ENCODE assay signal across 16 cellular contexts in the genomic region with DNA sequence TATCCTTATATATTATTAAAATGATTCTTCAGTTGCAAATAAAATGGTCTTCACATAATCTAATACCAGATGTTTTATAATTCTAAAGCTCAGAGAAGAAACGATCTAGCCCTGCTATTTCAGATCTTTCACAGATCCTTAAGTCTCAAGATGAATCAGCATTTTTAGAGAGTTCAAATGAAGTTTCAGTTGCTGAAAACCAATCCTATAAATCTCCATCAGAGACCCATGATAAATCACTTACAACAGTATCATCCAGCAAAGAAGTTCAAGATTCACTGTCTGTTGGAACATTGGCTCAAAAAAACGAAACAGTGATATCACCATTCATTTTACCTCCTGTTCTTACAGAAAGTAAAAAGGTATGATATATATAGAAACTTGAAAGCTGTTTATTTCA.
"Had no signal": no experiment of that assay in that cellular context is flagged by ENCODE, and none has a peak within 500 bp of the region (broad histone marks: within the 10 kb centered on the region; RNA-seq: fewer than 3 reads in every experiment).

No MANE protein-coding gene starts in this region.

- H3K36me3 ChIP-seq: right atrium auricular region, transverse colon, WERI-Rb-1 had no signal

- H3K27ac Mint-ChIP-seq: activated CD8-positive, alpha-beta T cell treated with anti-CD3 and anti-CD28 coated beads for 36 hours; activated naive CD8-positive, alpha-beta T cell treated with anti-CD3 and anti-CD28 coated beads, Interleukin-2, amount 10 ng/mL, durations not matched to agents 7 days and 5 days; stimulated activated memory B cell treated with anti-CD40 and anti-IgM and Interleukin-4, amounts not matched to agents 10 μg/mL and 1 μg/mL and 100 μg/mL, for 72 hours had no signal

- H3K4me1 ChIP-seq: right atrium auricular region, transverse colon had no signal

- H3K27me3 Mint-ChIP-seq: activated CD8-positive, alpha-beta T cell treated with anti-CD3 and anti-CD28 coated beads for 36 hours; activated naive CD8-positive, alpha-beta T cell treated with anti-CD3 and anti-CD28 coated beads, Interleukin-2, amount 10 ng/mL, durations not matched to agents 7 days and 5 days; naive thymus-derived CD8-positive, alpha-beta T cell; stimulated activated memory B cell treated with anti-CD40 and anti-IgM and Interleukin-4, amounts not matched to agents 10 μg/mL and 1 μg/mL and 100 μg/mL, for 72 hours had no signal

- H3K4me3 Mint-ChIP-seq: activated CD8-positive, alpha-beta T cell treated with anti-CD3 and anti-CD28 coated beads for 36 hours; activated naive CD8-positive, alpha-beta T cell treated with anti-CD3 and anti-CD28 coated beads, Interleukin-2, amount 10 ng/mL, durations not matched to agents 7 days and 5 days; naive thymus-derived CD8-positive, alpha-beta T cell; stimulated activated memory B cell treated with anti-CD40 and anti-IgM and Interleukin-4, amounts not matched to agents 10 μg/mL and 1 μg/mL and 100 μg/mL, for 72 hours had no signal

- ATAC-seq: activated CD8-positive, alpha-beta T cell treated with anti-CD3 and anti-CD28 coated beads for 36 hours; naive thymus-derived CD8-positive, alpha-beta T cell; stimulated activated memory B cell treated with anti-CD40 and anti-IgM and Interleukin-4, amounts not matched to agents 10 μg/mL and 1 μg/mL and 100 μg/mL, for 72 hours had no signal

- H3K9me3 ChIP-seq: right atrium auricular region, transverse colon had no signal

- H3K27ac ChIP-seq: coronary artery, right atrium auricular region, transverse colon, WERI-Rb-1 had no signal

- H3K4me1 Mint-ChIP-seq: activated naive CD8-positive, alpha-beta T cell treated with anti-CD3 and anti-CD28 coated beads, Interleukin-2, amount 10 ng/mL, durations not matched to agents 7 days and 5 days; stimulated activated memory B cell treated with anti-CD40 and anti-IgM and Interleukin-4, amounts not matched to agents 10 μg/mL and 1 μg/mL and 100 μg/mL, for 72 hours had no signal

- H3K27me3 ChIP-seq: right atrium auricular region, transverse colon had no signal

- DNase-seq: activated CD4-positive, alpha-beta T cell treated with anti-CD3 and anti-CD28 coated beads for 4 hours; activated CD8-positive, alpha-beta memory T cell treated with anti-CD3 and anti-CD28 coated beads, Interleukin-2, amount 50 U/mL, for 48 hours; activated CD8-positive, alpha-beta T cell treated with anti-CD3 and anti-CD28 coated beads for 36 hours; activated naive CD8-positive, alpha-beta T cell treated with anti-CD3 and anti-CD28 coated beads, Interleukin-2, amount 10 ng/mL, durations not matched to agents 7 days and 5 days; effector CD4-positive, alpha-beta T cell; hypothalamus; naive thymus-derived CD8-positive, alpha-beta T cell; posterior cingulate gyrus; SW 1271; T-helper 9 cell; transverse colon; WERI-Rb-1 had no signal

- H3K4me3 ChIP-seq: coronary artery, lung, right atrium auricular region, transverse colon had no signal

- H3K9me3 Mint-ChIP-seq: stimulated activated memory B cell treated with anti-CD40 and anti-IgM and Interleukin-4, amounts not matched to agents 10 μg/mL and 1 μg/mL and 100 μg/mL, for 72 hours had no signal
